ENCODE assay signal across 1 cellular context in the genomic region with DNA sequence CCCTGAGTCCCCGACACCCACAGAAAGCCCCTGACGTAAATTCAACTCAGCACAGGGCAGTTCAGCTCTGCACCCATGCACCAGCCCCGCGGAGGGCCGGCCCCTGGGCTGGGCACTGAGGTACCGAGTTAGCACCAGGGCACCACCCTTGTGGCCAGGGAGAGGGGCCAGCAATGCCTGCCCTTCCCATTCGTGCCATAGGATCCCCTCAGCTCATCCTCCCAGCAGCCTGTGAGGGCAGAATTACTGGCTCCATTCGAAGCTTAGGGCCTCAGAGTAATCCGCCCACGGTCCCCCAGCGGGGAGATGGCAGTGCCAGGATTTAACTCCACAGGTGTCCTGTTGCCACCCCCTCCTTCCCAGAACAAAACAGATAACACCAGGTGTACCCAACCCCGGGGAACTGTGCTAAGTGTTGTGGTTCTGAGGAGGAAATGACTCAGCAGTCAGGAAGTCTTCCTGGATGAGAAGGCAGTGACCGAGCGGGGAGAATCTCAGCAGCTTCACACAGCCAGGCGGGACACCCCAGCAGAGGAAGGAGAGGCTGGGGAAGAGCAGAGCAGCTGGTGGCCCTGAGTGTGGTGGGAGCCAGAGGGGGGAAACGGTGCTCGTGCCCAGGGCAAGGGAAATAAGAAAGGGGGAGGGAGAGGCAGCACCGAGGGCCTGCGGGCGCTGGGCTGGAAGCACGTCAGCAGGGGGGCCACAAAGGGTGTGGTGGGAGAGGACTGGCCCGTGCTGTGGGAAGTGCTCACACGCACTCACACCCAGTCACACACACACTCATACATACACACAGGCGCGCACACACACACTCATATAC.
TF ChIP-seq lines count a peak whose summit lies in the region.

No MANE protein-coding gene starts in this region.

TF ChIP-seq in GM12878, 131 proteins besides CTCF, POLR2A, EP300 and RAD21 (continued from another document and continues in another):
- TF ChIP-seq SUPT20H (IDR thresholded peaks at IDR 0.05; ENCODE audit: borderline replicate concordance, control insufficient read depth, low read depth, low read length): no peak
- TF ChIP-seq, protein P1, sequence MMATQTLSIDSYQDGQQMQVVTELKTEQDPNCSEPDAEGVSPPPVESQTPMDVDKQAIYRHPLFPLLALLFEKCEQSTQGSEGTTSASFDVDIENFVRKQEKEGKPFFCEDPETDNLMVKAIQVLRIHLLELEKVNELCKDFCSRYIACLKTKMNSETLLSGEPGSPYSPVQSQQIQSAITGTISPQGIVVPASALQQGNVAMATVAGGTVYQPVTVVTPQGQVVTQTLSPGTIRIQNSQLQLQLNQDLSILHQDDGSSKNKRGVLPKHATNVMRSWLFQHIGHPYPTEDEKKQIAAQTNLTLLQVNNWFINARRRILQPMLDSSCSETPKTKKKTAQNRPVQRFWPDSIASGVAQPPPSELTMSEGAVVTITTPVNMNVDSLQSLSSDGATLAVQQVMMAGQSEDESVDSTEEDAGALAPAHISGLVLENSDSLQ (IDR thresholded peaks at IDR 0.05): no peak
- TF ChIP-seq PAX8 (IDR thresholded peaks at IDR 0.05): no peak
- no peak for TF ChIP-seq TCF7 (IDR thresholded peaks at IDR 0.05; ENCODE audit: borderline replicate concordance)
- TF ChIP-seq MYB (IDR thresholded peaks at IDR 0.05; ENCODE audit: borderline replicate concordance, low read depth, low read length): no peak
- TF ChIP-seq, protein P2, sequence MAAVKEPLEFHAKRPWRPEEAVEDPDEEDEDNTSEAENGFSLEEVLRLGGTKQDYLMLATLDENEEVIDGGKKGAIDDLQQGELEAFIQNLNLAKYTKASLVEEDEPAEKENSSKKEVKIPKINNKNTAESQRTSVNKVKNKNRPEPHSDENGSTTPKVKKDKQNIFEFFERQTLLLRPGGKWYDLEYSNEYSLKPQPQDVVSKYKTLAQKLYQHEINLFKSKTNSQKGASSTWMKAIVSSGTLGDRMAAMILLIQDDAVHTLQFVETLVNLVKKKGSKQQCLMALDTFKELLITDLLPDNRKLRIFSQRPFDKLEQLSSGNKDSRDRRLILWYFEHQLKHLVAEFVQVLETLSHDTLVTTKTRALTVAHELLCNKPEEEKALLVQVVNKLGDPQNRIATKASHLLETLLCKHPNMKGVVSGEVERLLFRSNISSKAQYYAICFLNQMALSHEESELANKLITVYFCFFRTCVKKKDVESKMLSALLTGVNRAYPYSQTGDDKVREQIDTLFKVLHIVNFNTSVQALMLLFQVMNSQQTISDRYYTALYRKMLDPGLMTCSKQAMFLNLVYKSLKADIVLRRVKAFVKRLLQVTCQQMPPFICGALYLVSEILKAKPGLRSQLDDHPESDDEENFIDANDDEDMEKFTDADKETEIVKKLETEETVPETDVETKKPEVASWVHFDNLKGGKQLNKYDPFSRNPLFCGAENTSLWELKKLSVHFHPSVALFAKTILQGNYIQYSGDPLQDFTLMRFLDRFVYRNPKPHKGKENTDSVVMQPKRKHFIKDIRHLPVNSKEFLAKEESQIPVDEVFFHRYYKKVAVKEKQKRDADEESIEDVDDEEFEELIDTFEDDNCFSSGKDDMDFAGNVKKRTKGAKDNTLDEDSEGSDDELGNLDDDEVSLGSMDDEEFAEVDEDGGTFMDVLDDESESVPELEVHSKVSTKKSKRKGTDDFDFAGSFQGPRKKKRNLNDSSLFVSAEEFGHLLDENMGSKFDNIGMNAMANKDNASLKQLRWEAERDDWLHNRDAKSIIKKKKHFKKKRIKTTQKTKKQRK (IDR thresholded peaks at IDR 0.05; ENCODE audit: low read depth, low read length): no peak
- TF ChIP-seq CREM (IDR thresholded peaks at IDR 0.05; ENCODE audit: low read depth): peak; percentile 10; the same call in 1 of the 2 replicates
- TF ChIP-seq, protein P3, sequence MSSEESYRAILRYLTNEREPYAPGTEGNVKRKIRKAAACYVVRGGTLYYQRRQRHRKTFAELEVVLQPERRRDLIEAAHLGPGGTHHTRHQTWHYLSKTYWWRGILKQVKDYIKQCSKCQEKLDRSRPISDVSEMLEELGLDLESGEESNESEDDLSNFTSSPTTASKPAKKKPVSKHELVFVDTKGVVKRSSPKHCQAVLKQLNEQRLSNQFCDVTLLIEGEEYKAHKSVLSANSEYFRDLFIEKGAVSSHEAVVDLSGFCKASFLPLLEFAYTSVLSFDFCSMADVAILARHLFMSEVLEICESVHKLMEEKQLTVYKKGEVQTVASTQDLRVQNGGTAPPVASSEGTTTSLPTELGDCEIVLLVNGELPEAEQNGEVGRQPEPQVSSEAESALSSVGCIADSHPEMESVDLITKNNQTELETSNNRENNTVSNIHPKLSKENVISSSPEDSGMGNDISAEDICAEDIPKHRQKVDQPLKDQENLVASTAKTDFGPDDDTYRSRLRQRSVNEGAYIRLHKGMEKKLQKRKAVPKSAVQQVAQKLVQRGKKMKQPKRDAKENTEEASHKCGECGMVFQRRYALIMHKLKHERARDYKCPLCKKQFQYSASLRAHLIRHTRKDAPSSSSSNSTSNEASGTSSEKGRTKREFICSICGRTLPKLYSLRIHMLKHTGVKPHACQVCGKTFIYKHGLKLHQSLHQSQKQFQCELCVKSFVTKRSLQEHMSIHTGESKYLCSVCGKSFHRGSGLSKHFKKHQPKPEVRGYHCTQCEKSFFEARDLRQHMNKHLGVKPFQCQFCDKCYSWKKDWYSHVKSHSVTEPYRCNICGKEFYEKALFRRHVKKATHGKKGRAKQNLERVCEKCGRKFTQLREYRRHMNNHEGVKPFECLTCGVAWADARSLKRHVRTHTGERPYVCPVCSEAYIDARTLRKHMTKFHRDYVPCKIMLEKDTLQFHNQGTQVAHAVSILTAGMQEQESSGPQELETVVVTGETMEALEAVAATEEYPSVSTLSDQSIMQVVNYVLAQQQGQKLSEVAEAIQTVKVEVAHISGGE (CRISPR knock-in tag; IDR thresholded peaks at IDR 0.05): no peak
- no peak for TF ChIP-seq SMC3 (IDR thresholded peaks at IDR 0.05; ENCODE audit: borderline replicate concordance, low read length)
- TF ChIP-seq ATF7 (IDR thresholded peaks at IDR 0.05; ENCODE audit: low read depth): peak; percentile 26; the same call in 1 of the 2 replicates
- TF ChIP-seq RCOR1 (conservative IDR thresholded peaks at IDR 0.05; ENCODE audit: low read depth, low read length): no peak
- TF ChIP-seq TCF3 (IDR thresholded peaks at IDR 0.05; ENCODE audit: borderline replicate concordance, insufficient read depth, low read depth, low read length): 0 out of 2 replicates have a peak, but pooled peaks have one; percentile 32
- no peak for TF ChIP-seq PML (IDR thresholded peaks at IDR 0.05; ENCODE audit: low read length)
- no peak for TF ChIP-seq POLR2AphosphoS5 (IDR thresholded peaks at IDR 0.05; ENCODE audit: low read length)
- TF ChIP-seq RELA (IDR thresholded peaks at IDR 0.05; ENCODE audit: borderline replicate concordance, partially characterized antibody): no peak
- TF ChIP-seq, protein P4, sequence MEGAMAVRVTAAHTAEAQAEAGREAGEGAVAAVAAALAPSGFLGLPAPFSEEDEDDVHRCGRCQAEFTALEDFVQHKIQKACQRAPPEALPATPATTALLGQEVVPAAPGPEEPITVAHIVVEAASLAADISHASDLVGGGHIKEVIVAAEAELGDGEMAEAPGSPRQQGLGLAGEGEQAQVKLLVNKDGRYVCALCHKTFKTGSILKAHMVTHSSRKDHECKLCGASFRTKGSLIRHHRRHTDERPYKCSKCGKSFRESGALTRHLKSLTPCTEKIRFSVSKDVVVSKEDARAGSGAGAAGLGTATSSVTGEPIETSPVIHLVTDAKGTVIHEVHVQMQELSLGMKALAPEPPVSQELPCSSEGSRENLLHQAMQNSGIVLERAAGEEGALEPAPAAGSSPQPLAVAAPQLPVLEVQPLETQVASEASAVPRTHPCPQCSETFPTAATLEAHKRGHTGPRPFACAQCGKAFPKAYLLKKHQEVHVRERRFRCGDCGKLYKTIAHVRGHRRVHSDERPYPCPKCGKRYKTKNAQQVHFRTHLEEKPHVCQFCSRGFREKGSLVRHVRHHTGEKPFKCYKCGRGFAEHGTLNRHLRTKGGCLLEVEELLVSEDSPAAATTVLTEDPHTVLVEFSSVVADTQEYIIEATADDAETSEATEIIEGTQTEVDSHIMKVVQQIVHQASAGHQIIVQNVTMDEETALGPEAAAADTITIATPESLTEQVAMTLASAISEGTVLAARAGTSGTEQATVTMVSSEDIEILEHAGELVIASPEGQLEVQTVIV (IDR thresholded peaks at IDR 0.05; ENCODE audit: borderline replicate concordance, partially characterized antibody): no peak
- no peak for TF ChIP-seq HCFC1 (IDR thresholded peaks at IDR 0.05; ENCODE audit: low read length)
- TF ChIP-seq, protein P5, sequence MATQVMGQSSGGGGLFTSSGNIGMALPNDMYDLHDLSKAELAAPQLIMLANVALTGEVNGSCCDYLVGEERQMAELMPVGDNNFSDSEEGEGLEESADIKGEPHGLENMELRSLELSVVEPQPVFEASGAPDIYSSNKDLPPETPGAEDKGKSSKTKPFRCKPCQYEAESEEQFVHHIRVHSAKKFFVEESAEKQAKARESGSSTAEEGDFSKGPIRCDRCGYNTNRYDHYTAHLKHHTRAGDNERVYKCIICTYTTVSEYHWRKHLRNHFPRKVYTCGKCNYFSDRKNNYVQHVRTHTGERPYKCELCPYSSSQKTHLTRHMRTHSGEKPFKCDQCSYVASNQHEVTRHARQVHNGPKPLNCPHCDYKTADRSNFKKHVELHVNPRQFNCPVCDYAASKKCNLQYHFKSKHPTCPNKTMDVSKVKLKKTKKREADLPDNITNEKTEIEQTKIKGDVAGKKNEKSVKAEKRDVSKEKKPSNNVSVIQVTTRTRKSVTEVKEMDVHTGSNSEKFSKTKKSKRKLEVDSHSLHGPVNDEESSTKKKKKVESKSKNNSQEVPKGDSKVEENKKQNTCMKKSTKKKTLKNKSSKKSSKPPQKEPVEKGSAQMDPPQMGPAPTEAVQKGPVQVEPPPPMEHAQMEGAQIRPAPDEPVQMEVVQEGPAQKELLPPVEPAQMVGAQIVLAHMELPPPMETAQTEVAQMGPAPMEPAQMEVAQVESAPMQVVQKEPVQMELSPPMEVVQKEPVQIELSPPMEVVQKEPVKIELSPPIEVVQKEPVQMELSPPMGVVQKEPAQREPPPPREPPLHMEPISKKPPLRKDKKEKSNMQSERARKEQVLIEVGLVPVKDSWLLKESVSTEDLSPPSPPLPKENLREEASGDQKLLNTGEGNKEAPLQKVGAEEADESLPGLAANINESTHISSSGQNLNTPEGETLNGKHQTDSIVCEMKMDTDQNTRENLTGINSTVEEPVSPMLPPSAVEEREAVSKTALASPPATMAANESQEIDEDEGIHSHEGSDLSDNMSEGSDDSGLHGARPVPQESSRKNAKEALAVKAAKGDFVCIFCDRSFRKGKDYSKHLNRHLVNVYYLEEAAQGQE (IDR thresholded peaks at IDR 0.05; ENCODE audit: low read depth, low read length): no peak
- peak; percentile 82 for TF ChIP-seq DPF2 (IDR thresholded peaks at IDR 0.05)
- no peak for TF ChIP-seq SPI1 (IDR thresholded peaks at IDR 0.05; ENCODE audit: borderline replicate concordance, insufficient read depth, low read depth, low read length)
- TF ChIP-seq KDM1A (IDR thresholded peaks at IDR 0.05; ENCODE audit: borderline replicate concordance): no peak
- no peak for TF ChIP-seq NR2C1 (IDR thresholded peaks at IDR 0.05)
- no peak for TF ChIP-seq RAD51 (IDR thresholded peaks at IDR 0.05)
- TF ChIP-seq, protein P6, sequence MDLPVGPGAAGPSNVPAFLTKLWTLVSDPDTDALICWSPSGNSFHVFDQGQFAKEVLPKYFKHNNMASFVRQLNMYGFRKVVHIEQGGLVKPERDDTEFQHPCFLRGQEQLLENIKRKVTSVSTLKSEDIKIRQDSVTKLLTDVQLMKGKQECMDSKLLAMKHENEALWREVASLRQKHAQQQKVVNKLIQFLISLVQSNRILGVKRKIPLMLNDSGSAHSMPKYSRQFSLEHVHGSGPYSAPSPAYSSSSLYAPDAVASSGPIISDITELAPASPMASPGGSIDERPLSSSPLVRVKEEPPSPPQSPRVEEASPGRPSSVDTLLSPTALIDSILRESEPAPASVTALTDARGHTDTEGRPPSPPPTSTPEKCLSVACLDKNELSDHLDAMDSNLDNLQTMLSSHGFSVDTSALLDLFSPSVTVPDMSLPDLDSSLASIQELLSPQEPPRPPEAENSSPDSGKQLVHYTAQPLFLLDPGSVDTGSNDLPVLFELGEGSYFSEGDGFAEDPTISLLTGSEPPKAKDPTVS (IDR thresholded peaks at IDR 0.05; ENCODE audit: low read depth, low read length): no peak
- TF ChIP-seq, protein P7, sequence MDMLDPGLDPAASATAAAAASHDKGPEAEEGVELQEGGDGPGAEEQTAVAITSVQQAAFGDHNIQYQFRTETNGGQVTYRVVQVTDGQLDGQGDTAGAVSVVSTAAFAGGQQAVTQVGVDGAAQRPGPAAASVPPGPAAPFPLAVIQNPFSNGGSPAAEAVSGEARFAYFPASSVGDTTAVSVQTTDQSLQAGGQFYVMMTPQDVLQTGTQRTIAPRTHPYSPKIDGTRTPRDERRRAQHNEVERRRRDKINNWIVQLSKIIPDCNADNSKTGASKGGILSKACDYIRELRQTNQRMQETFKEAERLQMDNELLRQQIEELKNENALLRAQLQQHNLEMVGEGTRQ (IDR thresholded peaks at IDR 0.05; ENCODE audit: borderline replicate concordance, low read depth, low read length): no peak
- TF ChIP-seq, protein P8, sequence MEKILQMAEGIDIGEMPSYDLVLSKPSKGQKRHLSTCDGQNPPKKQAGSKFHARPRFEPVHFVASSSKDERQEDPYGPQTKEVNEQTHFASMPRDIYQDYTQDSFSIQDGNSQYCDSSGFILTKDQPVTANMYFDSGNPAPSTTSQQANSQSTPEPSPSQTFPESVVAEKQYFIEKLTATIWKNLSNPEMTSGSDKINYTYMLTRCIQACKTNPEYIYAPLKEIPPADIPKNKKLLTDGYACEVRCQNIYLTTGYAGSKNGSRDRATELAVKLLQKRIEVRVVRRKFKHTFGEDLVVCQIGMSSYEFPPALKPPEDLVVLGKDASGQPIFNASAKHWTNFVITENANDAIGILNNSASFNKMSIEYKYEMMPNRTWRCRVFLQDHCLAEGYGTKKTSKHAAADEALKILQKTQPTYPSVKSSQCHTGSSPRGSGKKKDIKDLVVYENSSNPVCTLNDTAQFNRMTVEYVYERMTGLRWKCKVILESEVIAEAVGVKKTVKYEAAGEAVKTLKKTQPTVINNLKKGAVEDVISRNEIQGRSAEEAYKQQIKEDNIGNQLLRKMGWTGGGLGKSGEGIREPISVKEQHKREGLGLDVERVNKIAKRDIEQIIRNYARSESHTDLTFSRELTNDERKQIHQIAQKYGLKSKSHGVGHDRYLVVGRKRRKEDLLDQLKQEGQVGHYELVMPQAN (conservative IDR thresholded peaks at IDR 0.05): no peak
- TF ChIP-seq CBX5 (IDR thresholded peaks at IDR 0.05; ENCODE audit: low read depth): no peak
